Comparison of ENCODE assay signal across 7 cellular contexts in the genomic region with DNA sequence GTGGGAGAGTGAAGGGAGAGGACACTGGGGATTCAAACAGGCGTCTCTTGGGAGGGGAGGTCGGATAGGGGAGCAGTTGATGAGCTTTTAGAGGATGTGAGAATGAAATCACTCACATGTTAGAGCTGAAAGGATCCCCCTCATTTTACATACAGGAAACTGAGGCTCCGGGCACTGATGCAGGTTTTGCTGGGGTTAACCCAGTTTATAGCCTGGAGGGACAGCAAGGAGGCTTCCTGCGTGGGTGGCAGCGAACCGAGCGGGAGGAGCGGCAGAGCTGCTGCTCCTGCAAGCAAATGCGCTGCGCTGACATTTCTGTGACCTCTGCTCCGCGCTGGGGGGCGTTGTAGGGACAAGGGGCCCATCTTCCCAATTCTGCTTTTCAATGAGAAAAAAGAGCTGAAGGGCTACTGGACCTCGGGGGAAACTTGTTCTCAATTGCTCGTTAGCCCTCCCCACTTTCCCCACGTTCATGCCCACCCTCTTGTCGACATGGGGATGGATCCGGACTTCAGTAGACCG. TPM values are rescaled to one million over a fixed set of nuclear protein-coding genes. Genes with fewer than 3 reads are reported as not detected.
DNase-seq lines count a peak whose midpoint lies in the region; ATAC-seq lines count a peak whose summit lies in the region.

No MANE protein-coding gene starts in this region.

- H3K4me3 Mint-ChIP-seq in immature natural killer cell = peak overlapping the region; percentile 49 to 68 (median 54)

- H3K9me3 Mint-ChIP-seq in immature natural killer cell = peaks cover 0 to 6% (median 2%) of the 10 kb centered on the region in 6 donors

- H3K4me1 Mint-ChIP-seq in immature natural killer cell = peaks cover 32 to 61% of the 10 kb centered on the region in 2 donors

- no peak overlapping the region for H3K27ac Mint-ChIP-seq in immature natural killer cell

- H3K27me3 Mint-ChIP-seq in immature natural killer cell (ENCODE audit: low read depth in 3 of 3) = peaks cover 40 to 52% (median 49%) of the 10 kb centered on the region in 3 donors

- DNase-seq in OCI-M2 (lab: John Stamatoyannopoulos, UW; ENCODE audit: unreplicated experiment) = peak; percentile 8
- DNase-seq in immature natural killer cell = no peak
- no peak for DNase-seq in stimulated activated CD4-positive, alpha-beta T cell treated with anti-CD3 and anti-CD28 coated beads, Interleukin-1b, Interleukin-23, amount 100 ng/mL, for 48 hours
- DNase-seq in NCI-H774 (lab: John Stamatoyannopoulos, UW) = no peak
- DNase-seq in effector CD8-positive, alpha-beta T cell (lab: John Stamatoyannopoulos, UW) = no peak

- H3K36me3 Mint-ChIP-seq in immature natural killer cell = no peaks in the 10 kb centered on the region

- peak; percentile 18 for ATAC-seq in GM18520 (IDR thresholded peaks at IDR 0.05; ENCODE audit: unreplicated experiment)
- peak; percentile 31 for ATAC-seq in GM21737 (IDR thresholded peaks at IDR 0.05; ENCODE audit: unreplicated experiment)

RNA-seq across cellular contexts. Expression of gene NEUROG2, which starts 1.1 kb away (rescaled TPM):
- not detected for polyA plus RNA-seq in immature natural killer cell
